Comparison of ENCODE assay signal across 14 cellular contexts in the genomic region with DNA sequence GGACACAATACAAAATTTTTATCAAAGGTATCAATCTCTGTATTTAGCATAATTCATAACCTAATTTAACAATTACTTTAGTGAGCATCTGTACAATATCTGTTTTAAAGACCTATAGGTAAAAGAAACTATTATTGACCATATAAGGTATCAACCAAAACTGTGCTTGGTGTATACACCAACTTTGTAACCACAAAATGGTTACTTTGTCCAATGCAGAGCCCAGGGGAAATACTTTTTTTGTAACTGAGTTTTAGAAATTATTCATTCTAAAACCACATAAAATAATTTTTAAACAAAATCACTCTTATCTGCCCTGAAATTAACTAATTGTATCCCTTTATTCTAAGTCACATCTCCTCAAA. TPM values are rescaled to one million over a fixed set of nuclear protein-coding genes. Genes with fewer than 3 reads are reported as not detected.
DNase-seq lines count a peak whose midpoint lies in the region; ATAC-seq, FAIRE-seq and TF ChIP-seq lines count a peak whose summit lies in the region.
"Had no signal": no experiment of that assay in that cellular context is flagged by ENCODE, and none has a peak within 500 bp of the region (broad histone marks: within the 10 kb centered on the region; RNA-seq: fewer than 3 reads in every experiment).

No MANE protein-coding gene starts in this region.

- no peak overlapping the region for H3K9ac ChIP-seq in astrocyte (ENCODE audit: low read length)

- no peaks in the 10 kb centered on the region for H3K9me3 Mint-ChIP-seq in astrocyte (ENCODE audit: unreplicated experiment)
- H3K9me3 Mint-ChIP-seq: activated naive CD8-positive, alpha-beta T cell treated with anti-CD3 and anti-CD28 coated beads for 36 hours had no signal

- H3K4me3 ChIP-seq in astrocyte (ENCODE audit: insufficient read depth, low read depth, low read length), result no peak overlapping the region

- peak overlapping the region; percentile 95 for H3K27ac Mint-ChIP-seq in astrocyte (ENCODE audit: unreplicated experiment)

- no peak for FAIRE-seq in astrocyte (lab: Jason Lieb, UNC)
- FAIRE-seq: endometrium, keratinocyte had no signal

- peak overlapping the region; percentile 86; the same call in 1 of the 2 replicates for H3K27ac ChIP-seq in 22Rv1
- H3K27ac ChIP-seq in astrocyte (ENCODE audit: low read depth, low read length), result no peak overlapping the region

- no peaks in the 10 kb centered on the region for H3K36me3 Mint-ChIP-seq in astrocyte (ENCODE audit: low read depth, unreplicated experiment)
- H3K36me3 Mint-ChIP-seq: activated naive CD8-positive, alpha-beta T cell treated with anti-CD3 and anti-CD28 coated beads for 36 hours had no signal

- no peak overlapping the region for H3K4me2 ChIP-seq in astrocyte (ENCODE audit: low read length)

- peak; percentile 31 for ATAC-seq in GM19372 (IDR thresholded peaks at IDR 0.05; ENCODE audit: low read depth, unreplicated experiment)
- peak; percentile 26 for ATAC-seq in HG02973 (IDR thresholded peaks at IDR 0.05; ENCODE audit: unreplicated experiment)
- ATAC-seq in activated CD4-positive, CD25-positive, alpha-beta regulatory T cell treated with anti-CD3 and anti-CD28 coated beads, Interleukin-2, amount 50 U/mL, for 24 hours, result no peak
- ATAC-seq: sciatic nerve had no signal

- no peaks in the 10 kb centered on the region for H3K27me3 ChIP-seq in astrocyte (ENCODE audit: insufficient read depth, low read length)

- peak overlapping the region; percentile 95 for H3K4me3 Mint-ChIP-seq in astrocyte (ENCODE audit: unreplicated experiment)

- H3K27me3 Mint-ChIP-seq in astrocyte (ENCODE audit: low read depth, unreplicated experiment), result no peaks in the 10 kb centered on the region

- H3K9me3 ChIP-seq in astrocyte (ENCODE audit: insufficient read depth, low read depth, low read length), result no peaks in the 10 kb centered on the region

- peaks cover 9% of the 10 kb centered on the region for H3K4me1 ChIP-seq in astrocyte (ENCODE audit: insufficient read depth, low read length)

- H3K4me1 Mint-ChIP-seq in astrocyte (ENCODE audit: low read depth, unreplicated experiment), result peaks cover 23% of the 10 kb centered on the region

- no peaks in the 10 kb centered on the region for H3K79me2 ChIP-seq in astrocyte (ENCODE audit: insufficient read depth, low read length)

- DNase-seq in astrocyte (ENCODE audit: low read depth) (no peak), NCI-H1092 treated with DMSO at 0.1 percent for 48 hours (lab: John Stamatoyannopoulos, UW) (no peak), NCI-H82 (lab: John Stamatoyannopoulos, UW) (no peak), SW 1271 (lab: John Stamatoyannopoulos, UW) (no peak)
- DNase-seq: ACHN; activated CD4-positive, alpha-beta T cell treated with anti-CD3 and anti-CD28 coated beads for 1 hour had no signal

- no peak overlapping the region for H2AFZ ChIP-seq in astrocyte (ENCODE audit: low read depth, low read length)

- H4K20me1 ChIP-seq in astrocyte (ENCODE audit: insufficient read depth, low read length), result no peaks in the 10 kb centered on the region

- no peaks in the 10 kb centered on the region for H3K36me3 ChIP-seq in astrocyte (ENCODE audit: insufficient read depth, low read length)

- TF ChIP-seq CTCF in 22Rv1 (IDR thresholded peaks at IDR 0.05) (no peak), astrocyte (IDR thresholded peaks at IDR 0.05; ENCODE audit: insufficient read depth, low read depth, low read length) (no peak)

RNA-seq across cellular contexts. Expression of a gene that starts 5.0 kb away (rescaled TPM):
- total RNA-seq in astrocyte, result 10.6 and 13.4 TPM in 2 replicates

Comparison
In these comparisons a context has a peak if more than half of its experiments do, and no peak if none do; other contexts are left out.
1. ATAC-seq: peak in GM19372 (single experiment) and HG02973 (single experiment); none in activated CD4-positive, CD25-positive, alpha-beta regulatory T cell treated with anti-CD3 and anti-CD28 coated beads, Interleukin-2, amount 50 U/mL, for 24 hours (0 of 2).